Comparison of ENCODE assay signal across 1 cellular context in the genomic region with DNA sequence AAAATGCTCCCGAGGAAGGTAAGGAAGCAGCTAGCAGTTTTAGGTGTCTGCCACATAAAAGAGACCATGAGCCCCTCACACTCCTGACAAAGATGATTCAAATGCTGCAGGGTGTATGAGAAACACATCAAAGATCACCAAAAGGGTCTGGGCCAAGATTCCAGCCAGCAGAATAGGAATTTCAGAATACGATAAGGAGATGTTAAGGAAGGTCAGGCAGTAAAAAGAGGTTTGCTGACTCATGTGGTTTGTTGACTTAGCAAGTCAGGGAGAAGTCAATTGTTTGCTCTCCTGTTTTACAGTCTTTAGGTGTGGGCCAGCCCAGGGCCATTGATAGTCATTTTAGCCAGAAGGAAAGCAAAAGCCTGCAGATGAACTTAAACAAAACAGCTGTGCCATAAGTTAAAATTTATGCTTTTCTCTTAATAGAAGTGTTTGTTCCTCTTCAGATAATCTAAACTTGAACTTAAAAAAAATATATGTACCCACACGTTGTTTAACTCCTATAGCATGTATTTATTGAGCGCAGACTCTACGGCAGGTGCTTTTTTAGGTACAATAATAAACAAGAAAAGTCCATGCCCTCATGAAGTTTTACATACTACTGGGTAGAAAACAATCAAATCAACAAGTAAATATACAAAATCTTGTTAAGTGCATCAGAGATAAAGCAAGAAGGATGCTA.
TF ChIP-seq lines count a peak whose summit lies in the region.

No MANE protein-coding gene starts in this region.

TF ChIP-seq in HCT116, 20 proteins besides CTCF, POLR2A, EP300 and RAD21 (continued from another document):
- TF ChIP-seq, protein P1, sequence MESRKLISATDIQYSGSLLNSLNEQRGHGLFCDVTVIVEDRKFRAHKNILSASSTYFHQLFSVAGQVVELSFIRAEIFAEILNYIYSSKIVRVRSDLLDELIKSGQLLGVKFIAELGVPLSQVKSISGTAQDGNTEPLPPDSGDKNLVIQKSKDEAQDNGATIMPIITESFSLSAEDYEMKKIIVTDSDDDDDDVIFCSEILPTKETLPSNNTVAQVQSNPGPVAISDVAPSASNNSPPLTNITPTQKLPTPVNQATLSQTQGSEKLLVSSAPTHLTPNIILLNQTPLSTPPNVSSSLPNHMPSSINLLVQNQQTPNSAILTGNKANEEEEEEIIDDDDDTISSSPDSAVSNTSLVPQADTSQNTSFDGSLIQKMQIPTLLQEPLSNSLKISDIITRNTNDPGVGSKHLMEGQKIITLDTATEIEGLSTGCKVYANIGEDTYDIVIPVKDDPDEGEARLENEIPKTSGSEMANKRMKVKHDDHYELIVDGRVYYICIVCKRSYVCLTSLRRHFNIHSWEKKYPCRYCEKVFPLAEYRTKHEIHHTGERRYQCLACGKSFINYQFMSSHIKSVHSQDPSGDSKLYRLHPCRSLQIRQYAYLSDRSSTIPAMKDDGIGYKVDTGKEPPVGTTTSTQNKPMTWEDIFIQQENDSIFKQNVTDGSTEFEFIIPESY (IDR thresholded peaks at IDR 0.05; ENCODE audit: extremely low read depth, insufficient replicate concordance, low read length), result no peak
- TF ChIP-seq, protein P2, sequence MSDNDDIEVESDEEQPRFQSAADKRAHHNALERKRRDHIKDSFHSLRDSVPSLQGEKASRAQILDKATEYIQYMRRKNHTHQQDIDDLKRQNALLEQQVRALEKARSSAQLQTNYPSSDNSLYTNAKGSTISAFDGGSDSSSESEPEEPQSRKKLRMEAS (IDR thresholded peaks at IDR 0.05), result peak; percentile 58
- TF ChIP-seq EZH2phosphoT487 (IDR thresholded peaks at IDR 0.05; ENCODE audit: borderline replicate concordance) (no peak), TCF7L2 (IDR thresholded peaks at IDR 0.05; ENCODE audit: borderline replicate concordance, extremely low read depth, insufficient read depth, insufficient read length) (peak; percentile 62), FOSL1 (IDR thresholded peaks at IDR 0.05; ENCODE audit: low read depth) (peak; percentile 79), SP1 (IDR thresholded peaks at IDR 0.05; ENCODE audit: low read depth) (peak; percentile 87), JUND (IDR thresholded peaks at IDR 0.05) (peak; percentile 83), SRF (IDR thresholded peaks at IDR 0.05; ENCODE audit: low read depth) (no peak; the same call in 1 of the 2 replicates)
TF ChIP-seq in HCT116: peak in this region for 10.
